In genomic region chr1:12130466-12131130, GRCh38 we compare ENCODE assay signal across 1 cellular context.
A peak's percentile ranks its signal among the peaks of the same experiment; 100 is the strongest.
TF ChIP-seq lines count a peak whose summit lies in the region.

No MANE protein-coding gene starts in this region.

TF ChIP-seq in HepG2, 621 proteins besides CTCF, POLR2A, EP300 and RAD21:
- TF ChIP-seq CEBPZ (IDR thresholded peaks at IDR 0.05; ENCODE audit: low read length) (no peak), TFDP1 (CRISPR knock-in tag; IDR thresholded peaks at IDR 0.05; ENCODE audit: borderline replicate concordance) (peak; percentile 34; the same call in 1 of the 2 replicates), ZNF30 (CRISPR knock-in tag; IDR thresholded peaks at IDR 0.05) (no peak), ELF1 (CRISPR knock-in tag; IDR thresholded peaks at IDR 0.05) (no peak), MNT (IDR thresholded peaks at IDR 0.05) (0 out of 2 replicates have a peak, but pooled peaks have one; percentile 31), BHLHE40 (IDR thresholded peaks at IDR 0.05; ENCODE audit: low read length) (0 out of 2 replicates have a peak, but pooled peaks have one; percentile 29), PRDM15 (CRISPR knock-in tag; IDR thresholded peaks at IDR 0.05) (no peak), MAX (IDR thresholded peaks at IDR 0.05) (peak; percentile 36; the same call in 1 of the 2 replicates), SALL1 (CRISPR knock-in tag; IDR thresholded peaks at IDR 0.05) (peak; percentile 30; the same call in 1 of the 2 replicates), LCORL (IDR thresholded peaks at IDR 0.05) (no peak), LCORL (CRISPR knock-in tag; IDR thresholded peaks at IDR 0.05) (peak; percentile 78; the same call in 1 of the 2 replicates), HNF4G (IDR thresholded peaks at IDR 0.05; ENCODE audit: borderline replicate concordance, low read depth, low read length) (peak; percentile 56; the same call in 1 of the 2 replicates), HNF4G (CRISPR knock-in tag; IDR thresholded peaks at IDR 0.05; ENCODE audit: borderline replicate concordance, low read depth) (no peak), GATAD2A (CRISPR knock-in tag; IDR thresholded peaks at IDR 0.05) (peak; percentile 23; the same call in 1 of the 2 replicates), ZNF687 (CRISPR knock-in tag; IDR thresholded peaks at IDR 0.05) (peak; percentile 31; the same call in 1 of the 2 replicates), HNF4A (CRISPR knock-in tag; IDR thresholded peaks at IDR 0.05) (peak; percentile 59)
